ENCODE assay signal across 18 cellular contexts in the genomic region with DNA sequence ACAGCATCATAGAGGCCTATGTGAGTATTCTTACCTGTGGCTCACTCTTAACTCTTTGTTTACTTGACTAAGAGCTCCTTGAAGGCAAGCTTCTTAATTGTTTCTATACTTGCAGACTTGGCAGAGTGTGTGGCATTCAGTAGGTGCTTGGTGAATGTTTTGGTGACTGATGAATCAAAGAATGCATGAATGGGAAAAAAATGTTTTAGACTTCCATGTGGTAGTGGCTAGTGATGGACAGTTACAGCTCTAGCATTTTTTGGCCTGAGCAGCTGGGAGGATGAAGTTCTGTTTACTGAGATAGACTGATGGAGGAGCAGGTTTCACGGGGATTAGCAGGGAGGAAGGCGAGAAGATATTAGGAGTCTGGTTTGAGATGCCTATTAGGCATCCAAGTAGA. TPM values are rescaled to one million over a fixed set of nuclear protein-coding genes. Genes with fewer than 3 reads are reported as not detected.
DNase-seq lines count a peak whose midpoint lies in the region; ATAC-seq and TF ChIP-seq lines count a peak whose summit lies in the region.
"Had no signal": no experiment of that assay in that cellular context is flagged by ENCODE, and none has a peak within 500 bp of the region (broad histone marks: within the 10 kb centered on the region; RNA-seq: fewer than 3 reads in every experiment).

No MANE protein-coding gene starts in this region.

- H3K4me2 ChIP-seq in SK-N-SH: no peak overlapping the region

- no peak overlapping the region for H3K27ac ChIP-seq in SK-N-SH (ENCODE audit: low read depth in 2 of 2, low read length in 1 of 2)
- H3K27ac ChIP-seq: Peyer's patch had no signal

- TF ChIP-seq CTCF in CD14-positive monocyte (IDR thresholded peaks at IDR 0.05) (no peak), SK-N-SH (IDR thresholded peaks at IDR 0.05) (no peak)

- H3K27me3 Mint-ChIP-seq in CD14-positive monocyte (ENCODE audit: low read depth in 3 of 3) (peaks cover 8 to 39% (median 25%) of the 10 kb centered on the region in 3 donors), naive B cell (peaks cover 0 to 2% (median under 1%) of the 10 kb centered on the region in 3 donors)

- H3K27ac Mint-ChIP-seq in CD14-positive monocyte: peak overlapping the region in 1 of 7 donors; percentile 22
- peak overlapping the region in 1 of 6 donors; percentile 1 for H3K27ac Mint-ChIP-seq in naive B cell

- POLR2A ChIA-PET in SK-N-SH (lab: Yijun Ruan, JAX): interaction anchor here (0.6 kb wide), 1 partner anchor 59 kb away, joined by 3 read pairs; no protein-coding TSS in a partner anchor

- peaks cover 3% of the 10 kb centered on the region; the same call in 1 of the 2 replicates for H4K20me1 ChIP-seq in SK-N-SH (ENCODE audit: insufficient read depth)

- H3K9ac ChIP-seq in SK-N-SH: no peak overlapping the region

- H3K9me2 ChIP-seq in SK-N-SH: no peaks in the 10 kb centered on the region

- TF ChIP-seq RAD21 in SK-N-SH (IDR thresholded peaks at IDR 0.05; ENCODE audit: low read length): no peak

- no peaks in the 10 kb centered on the region for H3K27me3 ChIP-seq in SK-N-SH (ENCODE audit: insufficient read depth)
- H3K27me3 ChIP-seq: Peyer's patch had no signal

- H3K4me1 Mint-ChIP-seq in CD14-positive monocyte (peaks cover 40% of the 10 kb centered on the region), naive B cell (peaks cover 35 to 52% (median 43%) of the 10 kb centered on the region in 3 donors)

- no peak overlapping the region for H2AFZ ChIP-seq in SK-N-SH (ENCODE audit: low read depth)

- peaks cover 41% of the 10 kb centered on the region for H3F3A ChIP-seq in SK-N-SH (replicated peaks; ENCODE audit: insufficient read depth)

- H3K9me3 ChIP-seq in SK-N-SH: no peaks in the 10 kb centered on the region
- H3K9me3 ChIP-seq: Peyer's patch had no signal

- WGBS in SK-N-SH (ENCODE audit: low lambda C conversion rate): 31% methylated on average over 2 of the region's 2 CpGs

- peaks cover 0 to 6% (median 3%) of the 10 kb centered on the region in 7 donors for H3K9me3 Mint-ChIP-seq in CD14-positive monocyte
- peaks cover 0 to 7% (median 0%) of the 10 kb centered on the region in 7 donors for H3K9me3 Mint-ChIP-seq in naive B cell

- H3K36me3 Mint-ChIP-seq in CD14-positive monocyte (peaks cover 29 to 31% of the 10 kb centered on the region in 2 donors), naive B cell (peaks cover 0 to 23% of the 10 kb centered on the region in 2 donors)

- intact Hi-C loops in CD14-positive monocyte (cut with micrococcal nuclease): no loop called here

- CTCF ChIA-PET in SK-N-SH (lab: Yijun Ruan, JAX): interaction anchor here (0.9 to 1.7 kb wide), 2 partner anchors 68 to 313 kb away, joined by 3 to 6 read pairs; no protein-coding TSS in a partner anchor

- DNase-seq in CD14-positive monocyte (ENCODE audit: low spot score) (peak; percentile 1), M059J (ENCODE audit: low read depth) (peak; percentile 55), astrocyte of the hippocampus (ENCODE audit: low read depth, low spot score) (peak; percentile 36), naive B cell (no peak), SK-N-SH (no peak), pons (ENCODE audit: low spot score) (no peak), retina (no peak)
- DNase-seq: DND-41, NCI-H146, NCI-H2081 treated with DMSO at 0.1 percent for 48 hours, NCI-H524 treated with DMSO at 0.1 percent for 48 hours, Peyer's patch, Right ventricle myocardium superior, T-helper 1 cell had no signal

- no peak for TF ChIP-seq EP300 in SK-N-SH (IDR thresholded peaks at IDR 0.05; ENCODE audit: borderline replicate concordance in 1 of 2, low read depth in 1 of 2, low read length in 1 of 2)

- H3K4me3 Mint-ChIP-seq in CD14-positive monocyte (peak overlapping the region in 1 of 2 donors; percentile 61), naive B cell (peak overlapping the region in 6 of 8 donors; percentile 9 to 86 (median 38))

- ATAC-seq in naive B cell (ENCODE audit: low read depth in 2 of 2) (no peak), HG03039 (IDR thresholded peaks at IDR 0.05; ENCODE audit: unreplicated experiment) (no peak)

- H3K4me1 ChIP-seq in SK-N-SH (ENCODE audit: control insufficient read depth in 1 of 2, insufficient read depth in 2 of 2, low read depth in 1 of 2, low read length in 1 of 2): peaks cover 0 to 2% of the 10 kb centered on the region in 2 experiments; a peak in 1 of 4 replicates

- H3K36me3 ChIP-seq in SK-N-SH (replicated peaks in 1 of 2; ENCODE audit: control insufficient read depth in 1 of 2, insufficient read depth in 2 of 2, low read length in 1 of 2): peaks cover 12 to 35% of the 10 kb centered on the region in 2 experiments

- H3K4me3 ChIP-seq in SK-N-SH (ENCODE audit: low read depth in 2 of 2, low read length in 1 of 2): no peak overlapping the region
- H3K4me3 ChIP-seq: Peyer's patch had no signal

- H3K79me2 ChIP-seq in SK-N-SH (ENCODE audit: insufficient read depth): no peaks in the 10 kb centered on the region

TF ChIP-seq in SK-N-SH, 30 proteins besides CTCF, POLR2A, EP300 and RAD21:
- TF ChIP-seq, protein P1, sequence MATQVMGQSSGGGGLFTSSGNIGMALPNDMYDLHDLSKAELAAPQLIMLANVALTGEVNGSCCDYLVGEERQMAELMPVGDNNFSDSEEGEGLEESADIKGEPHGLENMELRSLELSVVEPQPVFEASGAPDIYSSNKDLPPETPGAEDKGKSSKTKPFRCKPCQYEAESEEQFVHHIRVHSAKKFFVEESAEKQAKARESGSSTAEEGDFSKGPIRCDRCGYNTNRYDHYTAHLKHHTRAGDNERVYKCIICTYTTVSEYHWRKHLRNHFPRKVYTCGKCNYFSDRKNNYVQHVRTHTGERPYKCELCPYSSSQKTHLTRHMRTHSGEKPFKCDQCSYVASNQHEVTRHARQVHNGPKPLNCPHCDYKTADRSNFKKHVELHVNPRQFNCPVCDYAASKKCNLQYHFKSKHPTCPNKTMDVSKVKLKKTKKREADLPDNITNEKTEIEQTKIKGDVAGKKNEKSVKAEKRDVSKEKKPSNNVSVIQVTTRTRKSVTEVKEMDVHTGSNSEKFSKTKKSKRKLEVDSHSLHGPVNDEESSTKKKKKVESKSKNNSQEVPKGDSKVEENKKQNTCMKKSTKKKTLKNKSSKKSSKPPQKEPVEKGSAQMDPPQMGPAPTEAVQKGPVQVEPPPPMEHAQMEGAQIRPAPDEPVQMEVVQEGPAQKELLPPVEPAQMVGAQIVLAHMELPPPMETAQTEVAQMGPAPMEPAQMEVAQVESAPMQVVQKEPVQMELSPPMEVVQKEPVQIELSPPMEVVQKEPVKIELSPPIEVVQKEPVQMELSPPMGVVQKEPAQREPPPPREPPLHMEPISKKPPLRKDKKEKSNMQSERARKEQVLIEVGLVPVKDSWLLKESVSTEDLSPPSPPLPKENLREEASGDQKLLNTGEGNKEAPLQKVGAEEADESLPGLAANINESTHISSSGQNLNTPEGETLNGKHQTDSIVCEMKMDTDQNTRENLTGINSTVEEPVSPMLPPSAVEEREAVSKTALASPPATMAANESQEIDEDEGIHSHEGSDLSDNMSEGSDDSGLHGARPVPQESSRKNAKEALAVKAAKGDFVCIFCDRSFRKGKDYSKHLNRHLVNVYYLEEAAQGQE (IDR thresholded peaks at IDR 0.05; ENCODE audit: low read depth, low read length): no peak
- no peak for TF ChIP-seq EZH2phosphoT487 (IDR thresholded peaks at IDR 0.05; ENCODE audit: borderline replicate concordance, low read depth)
- no peak for TF ChIP-seq TAF1 (IDR thresholded peaks at IDR 0.05; ENCODE audit: borderline replicate concordance, low read depth, low read length)
- no peak for TF ChIP-seq POLR2AphosphoS5 (IDR thresholded peaks at IDR 0.05; ENCODE audit: low read depth, low read length)
- TF ChIP-seq SIN3A (IDR thresholded peaks at IDR 0.05; ENCODE audit: borderline replicate concordance, low read depth, low read length): no peak
- no peak for TF ChIP-seq GABPA (IDR thresholded peaks at IDR 0.05; ENCODE audit: low read depth)
- TF ChIP-seq, protein P2, sequence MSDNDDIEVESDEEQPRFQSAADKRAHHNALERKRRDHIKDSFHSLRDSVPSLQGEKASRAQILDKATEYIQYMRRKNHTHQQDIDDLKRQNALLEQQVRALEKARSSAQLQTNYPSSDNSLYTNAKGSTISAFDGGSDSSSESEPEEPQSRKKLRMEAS (IDR thresholded peaks at IDR 0.05; ENCODE audit: low read depth): no peak
- no peak for TF ChIP-seq FOSL2 (IDR thresholded peaks at IDR 0.05; ENCODE audit: borderline replicate concordance, low read depth)
TF ChIP-seq in SK-N-SH: peak in this region for 0.

RNA-seq across cellular contexts. Expression of a gene that starts 13.6 kb away (rescaled TPM):
- polyA plus RNA-seq in CD14-positive monocyte: under 1 TPM in 1 of 2 donors, not detected in 1; 0.24 TPM
- not detected in 2 replicates for total RNA-seq in M059J (2014; rRNA removed; shearing (Covaris generic))
- polyA plus RNA-seq in naive B cell (ENCODE audit: low read depth in 6 of 6): under 1 TPM in 1 of 6 donors, not detected in 5; 0.29 TPM
- polyA plus RNA-seq in SK-N-SH (2012; rRNA removed): not detected in 2 replicates
- polyA plus RNA-seq in SK-N-SH (2012; cell fraction: cytosol; rRNA removed): not detected in 2 replicates
- 0.04 and 0.06 TPM in 2 replicates for polyA plus RNA-seq in SK-N-SH (2012; cell fraction: nucleus; rRNA removed)
- total RNA-seq: H1 had no signal
- polyA plus RNA-seq: BJ, IgD-negative memory B cell had no signal

RNA-seq across cellular contexts. Expression of a gene that starts 17.0 kb away (rescaled TPM):
- polyA plus RNA-seq in CD14-positive monocyte (1 to 10 TPM in 1 of 2 donors, under 1 TPM in 1; 0.99 to 2.4 TPM), naive B cell (ENCODE audit: low read depth in 6 of 6) (1 to 10 TPM in 5 of 6 donors, under 1 TPM in 1; 0.85 to 6.8 (median 3.6) TPM), SK-N-SH (2012; rRNA removed) (12.6 and 15.8 TPM in 2 replicates)
- 4.1 and 13.7 TPM in 2 replicates for total RNA-seq in M059J (2014; rRNA removed; shearing (Covaris generic))
- polyA plus RNA-seq in SK-N-SH (2012; cell fraction: cytosol; rRNA removed): 4.5 and 7.2 TPM in 2 replicates
- 97.2 and 166 TPM in 2 replicates for polyA plus RNA-seq in SK-N-SH (2012; cell fraction: nucleus; rRNA removed)

RNA-seq across cellular contexts. Expression of a gene that starts 41.5 kb away (rescaled TPM):
- polyA plus RNA-seq in CD14-positive monocyte: 1,000 to 10,000 TPM in 1 of 2 donors, 100 to 1,000 TPM in 1; 991 to 1,265 TPM
- total RNA-seq in M059J (2014; rRNA removed; shearing (Covaris generic)): 3.6 and 3.8 TPM in 2 replicates
- 1 to 10 TPM in 4 of 6 donors, under 1 TPM in 2; 0.18 to 6.3 (median 1.2) TPM for polyA plus RNA-seq in naive B cell (ENCODE audit: low read depth in 6 of 6)
- 0.03 TPM in 1 of 2 replicates, not detected in the other for polyA plus RNA-seq in SK-N-SH (2012; rRNA removed)
- not detected in 2 replicates for polyA plus RNA-seq in SK-N-SH (2012; cell fraction: cytosol; rRNA removed)
- 0.08 TPM in 1 of 2 replicates, not detected in the other for polyA plus RNA-seq in SK-N-SH (2012; cell fraction: nucleus; rRNA removed)
- total RNA-seq: H1 had no signal
- polyA plus RNA-seq: BJ had no signal

RNA-seq across cellular contexts. Expression of a gene that starts 50.8 kb away (rescaled TPM):
- 100 to 1,000 TPM in 1 of 2 donors, 10 to 100 TPM in 1; 70.3 to 108 TPM for polyA plus RNA-seq in CD14-positive monocyte
- not detected in 2 replicates for total RNA-seq in M059J (2014; rRNA removed; shearing (Covaris generic))
- polyA plus RNA-seq in naive B cell (ENCODE audit: low read depth in 6 of 6): under 1 TPM in 1 of 6 donors, not detected in 5; 0.71 TPM
- polyA plus RNA-seq in SK-N-SH (2012; rRNA removed): not detected in 2 replicates
- polyA plus RNA-seq in SK-N-SH (2012; cell fraction: cytosol; rRNA removed): not detected in 2 replicates
- polyA plus RNA-seq in SK-N-SH (2012; cell fraction: nucleus; rRNA removed): not detected in 2 replicates
- total RNA-seq: H1 had no signal
- polyA plus RNA-seq: BJ, IgD-negative memory B cell had no signal

Comparison
In these comparisons a context has a peak if more than half of its experiments do, and no peak if none do; other contexts are left out.
1. DNase-seq: peak in CD14-positive monocyte (single experiment), M059J (single experiment) and astrocyte of the hippocampus (single experiment); none in naive B cell (single experiment), SK-N-SH (single experiment), pons (single experiment) and retina (single experiment).
2. RNA of a gene that starts 41.5 kb away (polyA plus RNA-seq): 991 to 1,265 TPM in CD14-positive monocyte; 0.18 to 6.3 TPM in naive B cell and 0.03 to 0.08 TPM in SK-N-SH; every median in the first group is over 100 times any median in the second.